In genomic region chr6:27059621-27060425, GRCh38 we compare ENCODE assay signal across 19 cellular contexts.
DNase-seq lines count a peak whose midpoint lies in the region; TF ChIP-seq lines count a peak whose summit lies in the region.
"Had no signal": no experiment of that assay in that cellular context is flagged by ENCODE, and none has a peak within 500 bp of the region (broad histone marks: within the 10 kb centered on the region; RNA-seq: fewer than 3 reads in every experiment).

No MANE protein-coding gene starts in this region.

- H3K9me3 Mint-ChIP-seq in CD14-positive monocyte (peaks cover 0 to 5% (median 0%) of the 10 kb centered on the region in 7 donors), Calu3 (ENCODE audit: low read depth, unreplicated experiment) (no peaks in the 10 kb centered on the region)
- H3K9me3 Mint-ChIP-seq: activated T-helper 1 cell treated with anti-CD3 and anti-CD28 coated beads, Interleukin-12 subunit alpha, Interleukin-12 subunit beta, Interleukin-2, Interleukin-4 antibody, amounts not matched to agents 30 ng/mL and 10 ng/mL and 1 ng/mL, durations not matched to agents 14 hours and 24 hours and 36 hours; central memory CD8-positive, alpha-beta T cell had no signal

- no peaks in the 10 kb centered on the region for H3K4me1 Mint-ChIP-seq in CD14-positive monocyte
- H3K4me1 Mint-ChIP-seq in Calu3 (ENCODE audit: low read depth, unreplicated experiment), result no peaks in the 10 kb centered on the region
- H3K4me1 Mint-ChIP-seq: central memory CD8-positive, alpha-beta T cell had no signal

- H3K27me3 Mint-ChIP-seq in CD14-positive monocyte (ENCODE audit: low read depth in 3 of 3) (peaks cover 2 to 16% (median 7%) of the 10 kb centered on the region in 3 donors), Calu3 (ENCODE audit: unreplicated experiment) (no peaks in the 10 kb centered on the region)

- DNase-seq in COLO668 (lab: John Stamatoyannopoulos, UW; ENCODE audit: unreplicated experiment) (peak; percentile 81), NCI-H1092 treated with DMSO at 0.1 percent for 48 hours (lab: John Stamatoyannopoulos, UW) (peak; percentile 43), NCI-H510A treated with DMSO at 0.1 percent for 48 hours (lab: John Stamatoyannopoulos, UW) (peak; percentile 97), dermis microvascular lymphatic vessel endothelial cell (ENCODE audit: low read depth in 2 of 2) (peak; percentile 7 to 10), CD14-positive monocyte (ENCODE audit: low spot score) (no peak), Calu3 (no peak), AG20443 (ENCODE audit: low spot score) (no peak)
- DNase-seq in activated CD8-positive, alpha-beta memory T cell treated with anti-CD3 and anti-CD28 coated beads, Interleukin-2, amount 50 U/mL, for 48 hours, result no peak
- DNase-seq: activated CD8-positive, alpha-beta T cell treated with anti-CD3 and anti-CD28 coated beads, Interleukin-2, amount 10 ng/mL, durations not matched to agents 7 days and 5 days; foreskin keratinocyte; Kasumi-1; left lung; NCI-H446; PC-9; psoas muscle; stimulated activated naive CD8-positive, alpha-beta T cell treated with anti-CD3 and anti-CD28 coated beads, Interleukin-15, Interleukin-2, amounts not matched to agents 100 U/mL and 50 U/mL, for 24 hours; upper lobe of right lung had no signal

- H3K36me3 Mint-ChIP-seq in CD14-positive monocyte (no peaks in the 10 kb centered on the region), Calu3 (ENCODE audit: insufficient read depth, unreplicated experiment) (no peaks in the 10 kb centered on the region)

- TF ChIP-seq CTCF in CD14-positive monocyte (IDR thresholded peaks at IDR 0.05) (no peak), Calu3 (IDR thresholded peaks at IDR 0.05; ENCODE audit: unreplicated experiment) (no peak)

- BruUV-seq in Calu3 (replicated peaks; lab: Mats Ljungman, UMichigan), result no TSS peak

- H3K27ac Mint-ChIP-seq in CD14-positive monocyte (no peak overlapping the region), Calu3 (ENCODE audit: unreplicated experiment) (no peak overlapping the region)
- H3K27ac Mint-ChIP-seq: activated CD8-positive, alpha-beta T cell treated with anti-CD3 and anti-CD28 coated beads, Interleukin-2, amount 10 ng/mL, durations not matched to agents 7 days and 5 days; activated T-helper 1 cell treated with anti-CD3 and anti-CD28 coated beads, Interleukin-12 subunit alpha, Interleukin-12 subunit beta, Interleukin-2, Interleukin-4 antibody, amounts not matched to agents 30 ng/mL and 10 ng/mL and 1 ng/mL, durations not matched to agents 14 hours and 24 hours and 36 hours had no signal

- intact Hi-C loops in CD14-positive monocyte (cut with micrococcal nuclease), result no loop called here
- intact Hi-C loops in Calu3 (cut with micrococcal nuclease; ENCODE audit: unreplicated experiment), result no loop called here

- H3K4me3 Mint-ChIP-seq in CD14-positive monocyte (no peak overlapping the region), Calu3 (ENCODE audit: low read depth, unreplicated experiment) (no peak overlapping the region)
- H3K4me3 Mint-ChIP-seq: activated CD8-positive, alpha-beta T cell treated with anti-CD3 and anti-CD28 coated beads, Interleukin-2, amount 10 ng/mL, durations not matched to agents 7 days and 5 days; activated T-helper 1 cell treated with anti-CD3 and anti-CD28 coated beads, Interleukin-12 subunit alpha, Interleukin-12 subunit beta, Interleukin-2, Interleukin-4 antibody, amounts not matched to agents 30 ng/mL and 10 ng/mL and 1 ng/mL, durations not matched to agents 14 hours and 24 hours and 36 hours; central memory CD8-positive, alpha-beta T cell had no signal

- CTCF ChIA-PET in Calu3 (lab: Charles Lee), result no interaction called here

Comparison
In these comparisons a context has a peak if more than half of its experiments do, and no peak if none do; other contexts are left out.
1. DNase-seq: peak in COLO668 (single experiment), NCI-H1092 treated with DMSO at 0.1 percent for 48 hours (single experiment), NCI-H510A treated with DMSO at 0.1 percent for 48 hours (single experiment) and dermis microvascular lymphatic vessel endothelial cell (2 of 2); none in CD14-positive monocyte (single experiment), Calu3 (single experiment), activated CD8-positive, alpha-beta memory T cell treated with anti-CD3 and anti-CD28 coated beads, Interleukin-2, amount 50 U/mL, for 48 hours (single experiment) and AG20443 (single experiment).